In genomic region chr6:1612386-1612893, GRCh38 we compare ENCODE assay signal across 9 cellular contexts. TPM values are rescaled to one million over a fixed set of nuclear protein-coding genes. Genes with fewer than 3 reads are reported as not detected.
DNase-seq lines count a peak whose midpoint lies in the region; ATAC-seq and TF ChIP-seq lines count a peak whose summit lies in the region.
"Had no signal": no experiment of that assay in that cellular context is flagged by ENCODE, and none has a peak within 500 bp of the region (broad histone marks: within the 10 kb centered on the region; RNA-seq: fewer than 3 reads in every experiment).

No MANE protein-coding gene starts in this region.

- H3K9me3 Mint-ChIP-seq in mesothelial cell of epicardium, result no peaks in the 10 kb centered on the region

- ATAC-seq in Right ventricle myocardium superior (ENCODE audit: poor library complexity) (no peak), HG02678 (IDR thresholded peaks at IDR 0.05; ENCODE audit: unreplicated experiment) (no peak), GM18498 (IDR thresholded peaks at IDR 0.05; ENCODE audit: unreplicated experiment) (no peak)

- no peaks in the 10 kb centered on the region for H3K36me3 ChIP-seq in left ventricle myocardium inferior
- no peaks in the 10 kb centered on the region for H3K36me3 ChIP-seq in breast epithelium

- TF ChIP-seq CTCF in left ventricle myocardium inferior (IDR thresholded peaks at IDR 0.05; ENCODE audit: borderline replicate concordance), result no peak
- TF ChIP-seq CTCF in breast epithelium (IDR thresholded peaks at IDR 0.05), result no peak
- TF ChIP-seq CTCF in mesothelial cell of epicardium (IDR thresholded peaks at IDR 0.05; ENCODE audit: unreplicated experiment), result no peak

- peaks cover 92% of the 10 kb centered on the region for H3K27me3 ChIP-seq in left ventricle myocardium inferior (ENCODE audit: low read depth)
- H3K27me3 ChIP-seq in breast epithelium, result peaks cover 0 to 13% of the 10 kb centered on the region in 2 donors

- intact Hi-C loops in left ventricle myocardium inferior (cut with micrococcal nuclease) (no loop called here), Right ventricle myocardium superior (cut with DNase I) (no loop called here), breast epithelium (cut with DNase I; ENCODE audit: low total_unique reads) (loop anchor here (10.0 kb wide), 2 partner anchors 152 to 632 kb away; partner anchors contain the start of gene GMDS)

- H3K36me3 Mint-ChIP-seq in mesothelial cell of epicardium, result peaks cover 10% of the 10 kb centered on the region

- no peak for TF ChIP-seq POLR2A in breast epithelium (IDR thresholded peaks at IDR 0.05)

- H3K27ac Mint-ChIP-seq in mesothelial cell of epicardium, result peak overlapping the region; percentile 96

- H3K27ac ChIP-seq in left ventricle myocardium inferior (replicated peaks), result peak overlapping the region; percentile 91
- H3K27ac ChIP-seq in breast epithelium, result peak overlapping the region in 1 of 2 donors; percentile 67

- in situ Hi-C loops in ACHN (cut with HindIII; ENCODE audit: low pct_ligation_motif_present, low pct_unique_long_range_greater_than_20kb, low sequenced_read_pairs), result no loop called here

- peaks cover 63% of the 10 kb centered on the region for H3K4me1 ChIP-seq in left ventricle myocardium inferior
- no peaks in the 10 kb centered on the region for H3K4me1 ChIP-seq in breast epithelium

- peaks cover 52% of the 10 kb centered on the region for H3K27me3 Mint-ChIP-seq in mesothelial cell of epicardium (ENCODE audit: low read depth)

- DNase-seq in left ventricle myocardium inferior (no peak), Right ventricle myocardium superior (no peak), breast epithelium (ENCODE audit: low spot score in 2 of 2) (no peak), mesothelial cell of epicardium (ENCODE audit: low spot score in 2 of 2, unreplicated experiment in 2 of 2) (no peak), ACHN (no peak), NCI-H2107 (lab: John Stamatoyannopoulos, UW) (no peak)
- DNase-seq: activated naive CD4-positive, alpha-beta T cell had no signal

- H3K9me3 ChIP-seq in left ventricle myocardium inferior (replicated peaks) (no peaks in the 10 kb centered on the region), breast epithelium (no peaks in the 10 kb centered on the region)

- peaks cover 38% of the 10 kb centered on the region for H3K4me1 Mint-ChIP-seq in mesothelial cell of epicardium

- peak overlapping the region; percentile 77 for H3K4me3 ChIP-seq in left ventricle myocardium inferior
- peak overlapping the region; percentile 68 to 91 (median 72) for H3K4me3 ChIP-seq in breast epithelium

- H3K4me3 Mint-ChIP-seq in mesothelial cell of epicardium, result peak overlapping the region; percentile 95

RNA-seq across cellular contexts. Expression of gene FOXC1, which starts 2.7 kb away (rescaled TPM):
- 7.1 TPM for total RNA-seq in left ventricle myocardium inferior
- total RNA-seq in Right ventricle myocardium superior, result 3.5 TPM
- 10 to 100 TPM in 1 of 3 donors, 1 to 10 TPM in 2; 3.7 to 13.2 (median 7.5) TPM for total RNA-seq in breast epithelium
- total RNA-seq in mesothelial cell of epicardium, result 49.8 to 52.2 TPM (median 50.5 TPM) in 3 replicates
